ENCODE assay signal across 8 cellular contexts in the genomic region with DNA sequence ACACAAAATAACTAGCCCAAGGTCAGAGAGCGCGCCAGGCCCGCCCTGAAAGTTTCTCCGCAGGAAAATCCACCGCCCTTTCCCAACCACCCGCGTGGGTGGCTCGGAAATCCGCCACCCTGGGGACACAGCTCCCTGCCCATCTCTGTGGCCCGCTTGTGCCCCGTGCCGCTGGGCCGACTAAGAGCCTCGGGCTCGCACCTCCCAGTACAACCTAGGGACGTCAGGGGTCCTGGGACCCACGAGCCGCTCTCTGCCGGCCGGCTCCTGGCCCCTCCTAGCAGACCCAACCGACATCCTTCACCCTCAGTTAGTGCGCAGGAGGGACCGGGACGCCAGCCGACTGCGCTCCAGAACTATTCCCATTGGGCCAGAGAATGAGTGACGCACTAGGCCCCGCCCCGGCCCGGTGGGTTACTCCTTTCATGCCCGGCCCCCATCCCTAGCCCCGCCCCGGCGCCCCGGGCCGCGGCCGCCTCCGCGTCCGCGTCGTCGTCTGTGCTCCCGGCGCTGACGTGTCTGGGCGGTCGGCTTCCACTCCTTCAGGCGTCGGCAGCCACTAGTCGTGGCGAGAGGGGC. TPM values are rescaled to one million over a fixed set of nuclear protein-coding genes. Genes with fewer than 3 reads are reported as not detected.
DNase-seq lines count a peak whose midpoint lies in the region; ATAC-seq and TF ChIP-seq lines count a peak whose summit lies in the region.

No MANE protein-coding gene starts in this region.

- H3K9ac ChIP-seq in rectal smooth muscle tissue (ENCODE audit: low read length): peak overlapping the region; percentile 79

- H3K4me3 ChIP-seq in ascending aorta (peak overlapping the region; percentile 98 to 100), rectal smooth muscle tissue (ENCODE audit: low read length) (peak overlapping the region; percentile 97), aorta (ENCODE audit: low read length in 2 of 2) (peak overlapping the region; percentile 48 to 79)

- H3K4me3 Mint-ChIP-seq in T-helper 2 cell treated with Interferon-gamma antibody and Interleukin-4, amounts not matched to agents 5 μg/mL and 100 μg/mL, for 36 hours: peak overlapping the region; percentile 93

- H3K36me3 Mint-ChIP-seq in T-helper 2 cell treated with Interferon-gamma antibody and Interleukin-4, amounts not matched to agents 5 μg/mL and 100 μg/mL, for 36 hours (ENCODE audit: low read depth): peaks cover 3% of the 10 kb centered on the region

- H3K27ac Mint-ChIP-seq in T-helper 2 cell treated with Interferon-gamma antibody and Interleukin-4, amounts not matched to agents 5 μg/mL and 100 μg/mL, for 36 hours: peak overlapping the region; percentile 96

- peak overlapping the region; percentile 99 for H3K27ac ChIP-seq in ascending aorta
- peak overlapping the region; percentile 97 for H3K27ac ChIP-seq in rectal smooth muscle tissue (ENCODE audit: low read depth, low read length)
- peak overlapping the region; percentile 62 to 95 for H3K27ac ChIP-seq in aorta (ENCODE audit: low read depth in 1 of 2, low read length in 2 of 2)

- H3K4me1 Mint-ChIP-seq in T-helper 2 cell treated with Interferon-gamma antibody and Interleukin-4, amounts not matched to agents 5 μg/mL and 100 μg/mL, for 36 hours (ENCODE audit: low read depth): peaks cover 28% of the 10 kb centered on the region

- H3K27me3 Mint-ChIP-seq in T-helper 2 cell treated with Interferon-gamma antibody and Interleukin-4, amounts not matched to agents 5 μg/mL and 100 μg/mL, for 36 hours (ENCODE audit: low read depth): peaks cover 2% of the 10 kb centered on the region

- WGBS in aorta, 2 donors: 1% methylated on average over 53 of the region's 53 CpGs

- no peaks in the 10 kb centered on the region for H3K27me3 ChIP-seq in ascending aorta
- no peaks in the 10 kb centered on the region for H3K27me3 ChIP-seq in rectal smooth muscle tissue (ENCODE audit: control insufficient read depth, insufficient read depth, low read length)
- H3K27me3 ChIP-seq in aorta (ENCODE audit: control insufficient read depth in 1 of 2, insufficient read depth in 2 of 2, low read length in 1 of 2): no peaks in the 10 kb centered on the region

- ATAC-seq in GM18505 (IDR thresholded peaks at IDR 0.05; ENCODE audit: unreplicated experiment) (peak; percentile 95), HG02970 (IDR thresholded peaks at IDR 0.05; ENCODE audit: low FRiP score, unreplicated experiment) (peak; percentile 93), aorta (ENCODE audit: low FRiP score) (peak; percentile 97)

- H3K36me3 ChIP-seq in ascending aorta (no peaks in the 10 kb centered on the region), rectal smooth muscle tissue (ENCODE audit: control insufficient read depth, insufficient read depth, low read length) (no peaks in the 10 kb centered on the region), aorta (ENCODE audit: control insufficient read depth in 1 of 2, insufficient read depth in 2 of 2, low read length in 1 of 2) (no peaks in the 10 kb centered on the region)

- intact Hi-C loops in ascending aorta (cut with DNase I) (loop anchor here (1.0 to 5.0 kb wide), 2 partner anchors 19 to 64 kb away; a partner anchor contains a TSS), aorta (cut with DNase I) (loop anchor here in 1 of 2 donors (1.0 to 5.0 kb wide), 2 partner anchors 20 to 64 kb away; a partner anchor contains a TSS)

- DNase-seq in NCI-H187 treated with DMSO at 0.1 percent for 48 hours (lab: John Stamatoyannopoulos, UW) (peak; percentile 93), ascending aorta (ENCODE audit: low spot score in 2 of 2) (peak; percentile 95 to 99), hepatic stellate cell (ENCODE audit: low spot score) (peak; percentile 92), aorta (peak; percentile 99 to 100)
- peak; percentile 99 for DNase-seq in T-helper 2 cell treated with Interferon-gamma antibody and Interleukin-4, amounts not matched to agents 5 μg/mL and 100 μg/mL, for 36 hours (ENCODE audit: low spot score)

- no peak for TF ChIP-seq CTCF in ascending aorta (IDR thresholded peaks at IDR 0.05)

- H3K4me1 ChIP-seq in ascending aorta (peaks cover 3 to 12% of the 10 kb centered on the region in 2 donors), rectal smooth muscle tissue (ENCODE audit: control insufficient read depth, insufficient read depth, low read length) (peaks cover 5% of the 10 kb centered on the region), aorta (ENCODE audit: control insufficient read depth in 1 of 2, insufficient read depth in 2 of 2, low read length in 2 of 2) (peaks cover 2 to 9% of the 10 kb centered on the region in 2 donors)

- TF ChIP-seq POLR2A in GM18505 (IDR thresholded peaks at IDR 0.05; ENCODE audit: borderline replicate concordance, extremely low read depth, insufficient read depth, insufficient read length): peak; percentile 78

- H3K9me3 Mint-ChIP-seq in T-helper 2 cell treated with Interferon-gamma antibody and Interleukin-4, amounts not matched to agents 5 μg/mL and 100 μg/mL, for 36 hours: no peaks in the 10 kb centered on the region

- H3K9me3 ChIP-seq in ascending aorta (no peaks in the 10 kb centered on the region), aorta (ENCODE audit: control insufficient read depth, low read length) (no peaks in the 10 kb centered on the region)

RNA-seq across cellular contexts. Expression of a gene that starts 0.4 kb away (rescaled TPM):
- total RNA-seq in ascending aorta (32.7 TPM), aorta (100 to 1,000 TPM; 101 to 138 TPM)
- 10 to 100 TPM; 32.2 to 45.2 TPM for polyA plus RNA-seq in aorta

Comparison
In these comparisons a context has a peak if more than half of its experiments do, and no peak if none do; other contexts are left out.
1. Peak in every context shown above with its lines: DNase-seq, ATAC-seq, H3K4me3 ChIP-seq and H3K27ac ChIP-seq.